In genomic region chr21:44890338-44890931, GRCh38 we compare ENCODE assay signal across 3 cellular contexts.
TF ChIP-seq lines count a peak whose summit lies in the region.

No MANE protein-coding gene starts in this region.

TF ChIP-seq in SK-N-SH, 30 proteins besides CTCF, POLR2A, EP300 and RAD21:
- TF ChIP-seq MXI1 (IDR thresholded peaks at IDR 0.05; ENCODE audit: low read depth, low read length) (0 out of 2 replicates have a peak, but pooled peaks have one; percentile 30), MAX (IDR thresholded peaks at IDR 0.05; ENCODE audit: low read depth) (no peak)

TF ChIP-seq in SK-N-SH treated with all-trans-retinoic acid at 6 μM for 48 hours, 23 proteins besides CTCF, POLR2A, EP300 and RAD21:
- TF ChIP-seq TOX (CRISPR knock-in tag; IDR thresholded peaks at IDR 0.05; ENCODE audit: borderline replicate concordance) (no peak), TSHZ2 (CRISPR knock-in tag; IDR thresholded peaks at IDR 0.05) (no peak), ESRRG (CRISPR knock-in tag; IDR thresholded peaks at IDR 0.05) (no peak), ZFP3 (CRISPR knock-in tag; IDR thresholded peaks at IDR 0.05) (no peak)
TF ChIP-seq in SK-N-SH treated with all-trans-retinoic acid at 6 μM for 48 hours: peak in this region for 0.

TF ChIP-seq in K562, 482 proteins besides CTCF, POLR2A, EP300 and RAD21:
- TF ChIP-seq FOXK1 (CRISPR knock-in tag; IDR thresholded peaks at IDR 0.05; ENCODE audit: borderline replicate concordance) (no peak), NRF1 (conservative IDR thresholded peaks at IDR 0.05 in 1 of 2, IDR thresholded peaks at IDR 0.05 in 1 of 2) (peak; percentile 6 to 26; a peak in 2 of 4 replicates), ZNF444 (CRISPR knock-in tag; IDR thresholded peaks at IDR 0.05) (no peak), BCL6 (CRISPR knock-in tag; IDR thresholded peaks at IDR 0.05) (no peak), MAX (CRISPR knock-in tag; IDR thresholded peaks at IDR 0.05) (peak; percentile 12; the same call in 1 of the 2 replicates), E4F1 (CRISPR knock-in tag; IDR thresholded peaks at IDR 0.05; ENCODE audit: borderline replicate concordance) (no peak), SP1 (CRISPR knock-in tag; IDR thresholded peaks at IDR 0.05) (no peak), ELF1 (tag; IDR thresholded peaks at IDR 0.05) (no peak), ZNF24 (IDR thresholded peaks at IDR 0.05) (no peak), MCM2 (IDR thresholded peaks at IDR 0.05; ENCODE audit: low read depth) (no peak), ZNF584 (CRISPR knock-in tag; IDR thresholded peaks at IDR 0.05; ENCODE audit: low read depth) (no peak), GMEB1 (CRISPR knock-in tag; IDR thresholded peaks at IDR 0.05) (no peak)
